ENCODE assay signal across 14 cellular contexts in the genomic region with DNA sequence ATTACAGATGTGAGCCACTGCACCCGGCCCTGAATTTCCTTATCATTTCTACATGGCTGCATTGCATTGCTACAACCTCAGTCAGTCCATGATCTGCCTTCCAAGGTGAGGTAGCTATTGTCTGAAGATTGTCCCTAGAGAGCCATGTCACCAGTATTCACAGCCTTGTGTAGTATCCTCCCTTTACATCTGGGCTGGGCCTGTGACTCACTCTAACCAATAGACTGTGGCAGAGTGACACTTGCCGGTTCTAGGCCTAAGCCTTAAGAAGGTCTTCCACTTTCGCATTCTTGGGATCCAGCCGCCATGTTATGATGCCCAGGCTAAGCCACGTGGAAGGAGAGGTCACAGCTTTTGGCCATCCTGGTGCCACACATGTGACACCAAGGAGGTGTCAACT. TPM values are rescaled to one million over a fixed set of nuclear protein-coding genes. Genes with fewer than 3 reads are reported as not detected.
A peak's percentile ranks its signal among the peaks of the same experiment; 100 is the strongest.
DNase-seq lines count a peak whose midpoint lies in the region; ATAC-seq and TF ChIP-seq lines count a peak whose summit lies in the region.
"Had no signal": no experiment of that assay in that cellular context is flagged by ENCODE, and none has a peak within 500 bp of the region (broad histone marks: within the 10 kb centered on the region; RNA-seq: fewer than 3 reads in every experiment).

No MANE protein-coding gene starts in this region.

- no peaks in the 10 kb centered on the region for H3K9me3 ChIP-seq in thyroid gland

- TF ChIP-seq POLR2A in thyroid gland (IDR thresholded peaks at IDR 0.05), result no peak

- H3K36me3 ChIP-seq in thyroid gland, result no peaks in the 10 kb centered on the region
- H3K36me3 ChIP-seq: BLaER1 treated with 17β-estradiol and CSF1 and Interleukin-3, amounts not matched to agents 10 nM and 100 nM had no signal

- H3K36me3 Mint-ChIP-seq in activated CD8-positive, alpha-beta T cell treated with anti-CD3 and anti-CD28 coated beads for 36 hours (ENCODE audit: low read depth), result no peaks in the 10 kb centered on the region
- H3K36me3 Mint-ChIP-seq in activated CD8-positive, alpha-beta T cell treated with anti-CD3 and anti-CD28 coated beads, Interleukin-2, amount 10 ng/mL, durations not matched to agents 7 days and 5 days (ENCODE audit: low read depth), result no peaks in the 10 kb centered on the region
- no peaks in the 10 kb centered on the region for H3K36me3 Mint-ChIP-seq in activated naive CD8-positive, alpha-beta T cell treated with anti-CD3 and anti-CD28 coated beads, Interleukin-2, amount 50 U/mL, for 24 hours (ENCODE audit: low read depth)
- peaks cover 0 to 2% (median 0%) of the 10 kb centered on the region in 3 donors for H3K36me3 Mint-ChIP-seq in naive thymus-derived CD8-positive, alpha-beta T cell
- H3K36me3 Mint-ChIP-seq: CD4-positive, CD25-positive, alpha-beta regulatory T cell; IgD-negative memory B cell had no signal

- no peak for TF ChIP-seq CTCF in activated CD8-positive, alpha-beta T cell treated with anti-CD3 and anti-CD28 coated beads for 36 hours (IDR thresholded peaks at IDR 0.05)
- no peak for TF ChIP-seq CTCF in thyroid gland (IDR thresholded peaks at IDR 0.05)

- peak; percentile 11 for DNase-seq in activated CD8-positive, alpha-beta T cell treated with anti-CD3 and anti-CD28 coated beads for 36 hours
- no peak for DNase-seq in activated CD8-positive, alpha-beta T cell treated with anti-CD3 and anti-CD28 coated beads, Interleukin-2, amount 10 ng/mL, durations not matched to agents 7 days and 5 days
- no peak for DNase-seq in activated naive CD8-positive, alpha-beta T cell treated with anti-CD3 and anti-CD28 coated beads, Interleukin-2, amount 50 U/mL, for 24 hours
- DNase-seq in myocyte (ENCODE audit: low read depth), result peak; percentile 88
- DNase-seq in GM19240 (ENCODE audit: insufficient read length, low spot score), result no peak
- DNase-seq in thyroid gland, result no peak
- DNase-seq in naive thymus-derived CD8-positive, alpha-beta T cell, result no peak
- DNase-seq: 8988T; ACHN; CD4-positive, CD25-positive, alpha-beta regulatory T cell; GM23248 had no signal

- intact Hi-C loops in activated CD8-positive, alpha-beta T cell treated with anti-CD3 and anti-CD28 coated beads for 36 hours (cut with micrococcal nuclease), result no loop called here
- intact Hi-C loops in thyroid gland (cut with DNase I), result no loop called here

- WGBS in thyroid gland, 2 donors, result 95 to 97% methylated on average over 5 of the region's 5 CpGs

- H3K9me3 Mint-ChIP-seq in activated CD8-positive, alpha-beta T cell treated with anti-CD3 and anti-CD28 coated beads for 36 hours, result peaks cover 4% of the 10 kb centered on the region
- H3K9me3 Mint-ChIP-seq in activated CD8-positive, alpha-beta T cell treated with anti-CD3 and anti-CD28 coated beads, Interleukin-2, amount 10 ng/mL, durations not matched to agents 7 days and 5 days (ENCODE audit: insufficient read depth), result no peaks in the 10 kb centered on the region
- no peaks in the 10 kb centered on the region for H3K9me3 Mint-ChIP-seq in activated naive CD8-positive, alpha-beta T cell treated with anti-CD3 and anti-CD28 coated beads, Interleukin-2, amount 50 U/mL, for 24 hours
- peaks cover 0 to 12% (median 0%) of the 10 kb centered on the region in 9 donors for H3K9me3 Mint-ChIP-seq in naive thymus-derived CD8-positive, alpha-beta T cell
- H3K9me3 Mint-ChIP-seq: IgD-negative memory B cell had no signal

- no peak overlapping the region for H3K27ac ChIP-seq in thyroid gland
- H3K27ac ChIP-seq: BLaER1 treated with 17β-estradiol and CSF1 and Interleukin-3, amounts not matched to agents 10 nM and 100 nM; GM23248 had no signal

- H3K4me3 ChIP-seq in thyroid gland (replicated peaks in 1 of 3), result no peak overlapping the region
- H3K4me3 ChIP-seq: BLaER1 treated with 17β-estradiol and CSF1 and Interleukin-3, amounts not matched to agents 10 nM and 100 nM; GM23248 had no signal

- POLR2A ChIA-PET in activated CD8-positive, alpha-beta T cell treated with anti-CD3 and anti-CD28 coated beads for 36 hours (lab: Charles Lee), result interaction anchor here (0.7 kb wide), 1 partner anchor 11 kb away, joined by 3 read pairs; no protein-coding TSS in a partner anchor
- POLR2A ChIA-PET in activated CD8-positive, alpha-beta T cell treated with anti-CD3 and anti-CD28 coated beads, Interleukin-2, amount 10 ng/mL, durations not matched to agents 7 days and 5 days (lab: Charles Lee), result interaction anchor here (0.5 to 1.2 kb wide), 2 partner anchors 13 to 693 kb away, joined by 3 to 5 read pairs; no protein-coding TSS in a partner anchor
- POLR2A ChIA-PET in naive thymus-derived CD8-positive, alpha-beta T cell (lab: Charles Lee), result no interaction called here

- no peaks in the 10 kb centered on the region for H3K27me3 Mint-ChIP-seq in activated CD8-positive, alpha-beta T cell treated with anti-CD3 and anti-CD28 coated beads for 36 hours
- no peaks in the 10 kb centered on the region for H3K27me3 Mint-ChIP-seq in activated CD8-positive, alpha-beta T cell treated with anti-CD3 and anti-CD28 coated beads, Interleukin-2, amount 10 ng/mL, durations not matched to agents 7 days and 5 days (ENCODE audit: low read depth)
- no peaks in the 10 kb centered on the region for H3K27me3 Mint-ChIP-seq in activated naive CD8-positive, alpha-beta T cell treated with anti-CD3 and anti-CD28 coated beads, Interleukin-2, amount 50 U/mL, for 24 hours
- H3K27me3 Mint-ChIP-seq in naive thymus-derived CD8-positive, alpha-beta T cell, result peaks cover 0 to 2% (median 0%) of the 10 kb centered on the region in 5 donors

- CTCF ChIA-PET in activated CD8-positive, alpha-beta T cell treated with anti-CD3 and anti-CD28 coated beads for 36 hours (lab: Charles Lee), result interaction anchor here (1.0 to 4.0 kb wide), 6 partner anchors 10 to 301 kb away, joined by 3 to 35 read pairs (median 6); no protein-coding TSS in a partner anchor
- CTCF ChIA-PET in activated CD8-positive, alpha-beta T cell treated with anti-CD3 and anti-CD28 coated beads, Interleukin-2, amount 10 ng/mL, durations not matched to agents 7 days and 5 days (lab: Charles Lee), result interaction anchor here (4.6 kb wide), 1 partner anchor 10 kb away, joined by 32 read pairs; no protein-coding TSS in a partner anchor

- H3K4me3 Mint-ChIP-seq in activated CD8-positive, alpha-beta T cell treated with anti-CD3 and anti-CD28 coated beads for 36 hours, result no peak overlapping the region
- H3K4me3 Mint-ChIP-seq in activated CD8-positive, alpha-beta T cell treated with anti-CD3 and anti-CD28 coated beads, Interleukin-2, amount 10 ng/mL, durations not matched to agents 7 days and 5 days, result no peak overlapping the region
- H3K4me3 Mint-ChIP-seq in activated naive CD8-positive, alpha-beta T cell treated with anti-CD3 and anti-CD28 coated beads, Interleukin-2, amount 50 U/mL, for 24 hours, result no peak overlapping the region
- H3K4me3 Mint-ChIP-seq in naive thymus-derived CD8-positive, alpha-beta T cell, result no peak overlapping the region
- H3K4me3 Mint-ChIP-seq: CD4-positive, CD25-positive, alpha-beta regulatory T cell had no signal

- no peaks in the 10 kb centered on the region for H3K4me1 ChIP-seq in thyroid gland

- H3K4me1 Mint-ChIP-seq in activated CD8-positive, alpha-beta T cell treated with anti-CD3 and anti-CD28 coated beads for 36 hours (ENCODE audit: low read depth), result peaks cover 12% of the 10 kb centered on the region
- peaks cover 17% of the 10 kb centered on the region for H3K4me1 Mint-ChIP-seq in activated CD8-positive, alpha-beta T cell treated with anti-CD3 and anti-CD28 coated beads, Interleukin-2, amount 10 ng/mL, durations not matched to agents 7 days and 5 days (ENCODE audit: low read depth)
- peaks cover 9% of the 10 kb centered on the region for H3K4me1 Mint-ChIP-seq in activated naive CD8-positive, alpha-beta T cell treated with anti-CD3 and anti-CD28 coated beads, Interleukin-2, amount 50 U/mL, for 24 hours
- H3K4me1 Mint-ChIP-seq in naive thymus-derived CD8-positive, alpha-beta T cell, result peaks cover 8 to 30% (median 21%) of the 10 kb centered on the region in 4 donors
- H3K4me1 Mint-ChIP-seq: IgD-negative memory B cell had no signal

- no peak overlapping the region for H3K27ac Mint-ChIP-seq in activated CD8-positive, alpha-beta T cell treated with anti-CD3 and anti-CD28 coated beads for 36 hours
- H3K27ac Mint-ChIP-seq in activated CD8-positive, alpha-beta T cell treated with anti-CD3 and anti-CD28 coated beads, Interleukin-2, amount 10 ng/mL, durations not matched to agents 7 days and 5 days, result no peak overlapping the region
- no peak overlapping the region for H3K27ac Mint-ChIP-seq in activated naive CD8-positive, alpha-beta T cell treated with anti-CD3 and anti-CD28 coated beads, Interleukin-2, amount 50 U/mL, for 24 hours
- H3K27ac Mint-ChIP-seq in naive thymus-derived CD8-positive, alpha-beta T cell, result no peak overlapping the region
- H3K27ac Mint-ChIP-seq: IgD-negative memory B cell had no signal

- peak; percentile 34 for ATAC-seq in activated CD8-positive, alpha-beta T cell treated with anti-CD3 and anti-CD28 coated beads for 36 hours
- ATAC-seq in activated CD8-positive, alpha-beta T cell treated with anti-CD3 and anti-CD28 coated beads, Interleukin-2, amount 10 ng/mL, durations not matched to agents 7 days and 5 days, result no peak
- ATAC-seq in activated naive CD8-positive, alpha-beta T cell treated with anti-CD3 and anti-CD28 coated beads, Interleukin-2, amount 50 U/mL, for 24 hours, result peak; percentile 43
- no peak for ATAC-seq in naive thymus-derived CD8-positive, alpha-beta T cell

- H3K27me3 ChIP-seq in thyroid gland, result no peaks in the 10 kb centered on the region
- H3K27me3 ChIP-seq: BLaER1 treated with 17β-estradiol and CSF1 and Interleukin-3, amounts not matched to agents 10 nM and 100 nM had no signal

RNA-seq across cellular contexts. Expression of gene PLEKHB1, which starts 10.1 kb away (rescaled TPM):
- total RNA-seq in activated CD8-positive, alpha-beta T cell treated with anti-CD3 and anti-CD28 coated beads for 36 hours, result 10 to 100 TPM in 1 of 2 experiments, 1 to 10 TPM in 1; 8.6 to 11.8 TPM
- 10 to 100 TPM in 1 of 2 experiments, 1 to 10 TPM in 1; 10.0 to 11.6 TPM for total RNA-seq in activated CD8-positive, alpha-beta T cell treated with anti-CD3 and anti-CD28 coated beads, Interleukin-2, amount 10 ng/mL, durations not matched to agents 7 days and 5 days
- total RNA-seq in myocyte (0.32 and 0.68 TPM in 2 replicates), thyroid gland (10 to 100 TPM; 25.1 to 98.8 (median 77.4) TPM)
- 1.6 TPM for polyA plus RNA-seq in myocyte (2012)
- 10 to 100 TPM; 79.1 to 86.8 TPM for total RNA-seq in naive thymus-derived CD8-positive, alpha-beta T cell
- 100 to 1,000 TPM; 103 to 155 (median 148) TPM for polyA plus RNA-seq in naive thymus-derived CD8-positive, alpha-beta T cell
- total RNA-seq: Daoy, GM23248 had no signal
- polyA plus RNA-seq: GM23248 had no signal

RNA-seq across cellular contexts. Expression of gene FAM168A, which starts 38.3 kb away (rescaled TPM):
- total RNA-seq in activated CD8-positive, alpha-beta T cell treated with anti-CD3 and anti-CD28 coated beads for 36 hours, result 10 to 100 TPM; 13.0 to 14.2 TPM
- 10 to 100 TPM; 25.9 to 27.8 TPM for total RNA-seq in activated CD8-positive, alpha-beta T cell treated with anti-CD3 and anti-CD28 coated beads, Interleukin-2, amount 10 ng/mL, durations not matched to agents 7 days and 5 days
- total RNA-seq in myocyte (21.6 and 23.3 TPM in 2 replicates), thyroid gland (10 to 100 TPM; 32.7 to 51.0 (median 40.2) TPM)
- polyA plus RNA-seq in myocyte (2012), result 28.9 TPM
- 10 to 100 TPM; 19.6 to 21.7 TPM for total RNA-seq in naive thymus-derived CD8-positive, alpha-beta T cell
- polyA plus RNA-seq in naive thymus-derived CD8-positive, alpha-beta T cell, result 1 to 10 TPM; 2.6 to 5.0 (median 2.7) TPM

Comparison
In these comparisons a context has a peak if more than half of its experiments do, and no peak if none do; other contexts are left out.
1. ATAC-seq: peak in activated CD8-positive, alpha-beta T cell treated with anti-CD3 and anti-CD28 coated beads for 36 hours (single experiment) and activated naive CD8-positive, alpha-beta T cell treated with anti-CD3 and anti-CD28 coated beads, Interleukin-2, amount 50 U/mL, for 24 hours (single experiment); none in activated CD8-positive, alpha-beta T cell treated with anti-CD3 and anti-CD28 coated beads, Interleukin-2, amount 10 ng/mL, durations not matched to agents 7 days and 5 days (single experiment) and naive thymus-derived CD8-positive, alpha-beta T cell (0 of 2).
2. DNase-seq: peak in activated CD8-positive, alpha-beta T cell treated with anti-CD3 and anti-CD28 coated beads for 36 hours (single experiment) and myocyte (single experiment); none in activated CD8-positive, alpha-beta T cell treated with anti-CD3 and anti-CD28 coated beads, Interleukin-2, amount 10 ng/mL, durations not matched to agents 7 days and 5 days (single experiment), activated naive CD8-positive, alpha-beta T cell treated with anti-CD3 and anti-CD28 coated beads, Interleukin-2, amount 50 U/mL, for 24 hours (single experiment), GM19240 (single experiment), thyroid gland (0 of 2) and naive thymus-derived CD8-positive, alpha-beta T cell (0 of 10).